In genomic region chr11:72245232-72245816, GRCh38 we compare ENCODE assay signal across 17 cellular contexts. TPM values are rescaled to one million over a fixed set of nuclear protein-coding genes. Genes with fewer than 3 reads are reported as not detected.
A peak's percentile ranks its signal among the peaks of the same experiment; 100 is the strongest.
DNase-seq lines count a peak whose midpoint lies in the region; ATAC-seq and TF ChIP-seq lines count a peak whose summit lies in the region.
"Had no signal": no experiment of that assay in that cellular context is flagged by ENCODE, and none has a peak within 500 bp of the region (broad histone marks: within the 10 kb centered on the region; RNA-seq: fewer than 3 reads in every experiment).

No MANE protein-coding gene starts in this region.

- H2BK12ac ChIP-seq in mesenchymal stem cell (ENCODE audit: low read length in 2 of 2): no peak overlapping the region

- no peak overlapping the region for H4K91ac ChIP-seq in mesenchymal stem cell (ENCODE audit: low read length)

- DNase-seq in activated CD8-positive, alpha-beta memory T cell treated with anti-CD3 and anti-CD28 coated beads for 24 hours: peak; percentile 52
- DNase-seq in activated CD8-positive, alpha-beta memory T cell treated with anti-CD3 and anti-CD28 coated beads, Interleukin-2, amount 50 U/mL, for 48 hours: no peak
- DNase-seq in endodermal cell (peak; percentile 52), mesenchymal stem cell (no peak), NCI-H510A treated with DMSO at 0.1 percent for 48 hours (lab: John Stamatoyannopoulos, UW) (no peak), NCI-H82 (lab: John Stamatoyannopoulos, UW) (no peak), left colon (no peak)
- no peak for DNase-seq in stimulated activated CD4-positive, alpha-beta T cell treated with anti-CD3 and anti-CD28 coated beads, Interleukin-4, amount 100 ng/mL, for 1 hour
- DNase-seq: C1 segment of cervical spinal cord, KG1, NCI-H1105, NCI-H1694 treated with DMSO at 0.1 percent for 48 hours, NCI-H446 treated with DMSO at 0.1 percent for 48 hours, SHP77 had no signal

- H2BK120ac ChIP-seq in mesenchymal stem cell (ENCODE audit: low read depth, low read length): no peak overlapping the region

- no peak overlapping the region for H3K18ac ChIP-seq in mesenchymal stem cell (ENCODE audit: low read depth in 1 of 2, low read length in 2 of 2)

- H3K4me3 ChIP-seq in endodermal cell (ENCODE audit: low read length): no peak overlapping the region
- H3K4me3 ChIP-seq in mesenchymal stem cell (ENCODE audit: insufficient read depth in 1 of 2, low read depth in 1 of 2, low read length in 2 of 2): no peak overlapping the region

- H3K4me3 Mint-ChIP-seq in endodermal cell: no peak overlapping the region

- no peak overlapping the region for H3K4ac ChIP-seq in mesenchymal stem cell (ENCODE audit: low read depth in 1 of 2, low read length in 2 of 2)

- H3K27ac Mint-ChIP-seq in endodermal cell: no peak overlapping the region

- H3K36me3 Mint-ChIP-seq in endodermal cell (ENCODE audit: low read depth): no peaks in the 10 kb centered on the region

- no peak for ATAC-seq in left colon

- H3K27ac ChIP-seq in endodermal cell (ENCODE audit: low read depth, low read length): no peak overlapping the region
- H3K27ac ChIP-seq in mesenchymal stem cell (ENCODE audit: low read length, poor library complexity, severe bottlenecking): no peak overlapping the region
- H3K27ac ChIP-seq: 22Rv1, HL-60 had no signal

- no peak overlapping the region for H2AK5ac ChIP-seq in mesenchymal stem cell (ENCODE audit: low read length, severe bottlenecking)

- H3K14ac ChIP-seq in mesenchymal stem cell (ENCODE audit: low read length in 2 of 2): no peak overlapping the region

- peaks cover 9% of the 10 kb centered on the region for H3K4me1 Mint-ChIP-seq in endodermal cell

- H3K4me2 ChIP-seq in mesenchymal stem cell (ENCODE audit: low read length, poor library complexity, severe bottlenecking): peak overlapping the region; percentile 5

- no peak overlapping the region for H2BK5ac ChIP-seq in mesenchymal stem cell (ENCODE audit: low read depth, low read length, poor library complexity, severe bottlenecking)

- no peak for TF ChIP-seq CTCF in endodermal cell (conservative IDR thresholded peaks at IDR 0.05)

- H3K27me3 ChIP-seq in endodermal cell (ENCODE audit: control insufficient read depth, insufficient read depth, low read length, poor library complexity, severe bottlenecking): peaks cover 86% of the 10 kb centered on the region
- peaks cover 86 to 91% of the 10 kb centered on the region in 2 experiments for H3K27me3 ChIP-seq in mesenchymal stem cell (ENCODE audit: control insufficient read depth in 1 of 2, insufficient read depth in 1 of 2, low read length in 2 of 2)

- no peaks in the 10 kb centered on the region for H3K79me1 ChIP-seq in mesenchymal stem cell (replicated peaks; ENCODE audit: low read length, poor library complexity, severe bottlenecking)

- H3K4me1 ChIP-seq in endodermal cell (ENCODE audit: control insufficient read depth, insufficient read depth, low read length) (no peaks in the 10 kb centered on the region), mesenchymal stem cell (ENCODE audit: control insufficient read depth, insufficient read depth, low read depth, low read length) (peaks cover 15% of the 10 kb centered on the region)

- 24 to 32% methylated on average over 9 to 20 of the region's 20 CpGs for WGBS in endodermal cell (ENCODE audit: insufficient coverage in 1 of 2, insufficient read length in 1 of 2), 2 experiments
- WGBS in mesenchymal stem cell: 17% methylated on average over 16 of the region's 20 CpGs

- H3K9me3 Mint-ChIP-seq in endodermal cell: no peaks in the 10 kb centered on the region

- H3K9me3 ChIP-seq in endodermal cell (ENCODE audit: control insufficient read depth, low read length): no peaks in the 10 kb centered on the region
- H3K9me3 ChIP-seq in mesenchymal stem cell (ENCODE audit: control insufficient read depth, low read length): no peaks in the 10 kb centered on the region

- H3K9ac ChIP-seq in endodermal cell (ENCODE audit: extremely low read depth, low read length, poor library complexity, severe bottlenecking): no peak overlapping the region
- H3K9ac ChIP-seq in mesenchymal stem cell (ENCODE audit: low read length): no peak overlapping the region

- H3K36me3 ChIP-seq in endodermal cell (ENCODE audit: control insufficient read depth, insufficient read depth, low read length): no peaks in the 10 kb centered on the region
- no peaks in the 10 kb centered on the region for H3K36me3 ChIP-seq in mesenchymal stem cell (ENCODE audit: control insufficient read depth in 1 of 2, insufficient read depth in 2 of 2, low read depth in 1 of 2, low read length in 2 of 2)

- peaks cover 51% of the 10 kb centered on the region for H3K27me3 Mint-ChIP-seq in endodermal cell (ENCODE audit: insufficient read depth)

- H2AFZ ChIP-seq in mesenchymal stem cell (ENCODE audit: low read depth, low read length): no peak overlapping the region

- no peak overlapping the region for H4K8ac ChIP-seq in mesenchymal stem cell (ENCODE audit: low read length)

- H3K23ac ChIP-seq in mesenchymal stem cell (ENCODE audit: low read length in 2 of 2): peak overlapping the region in 1 of 2 experiments; percentile 51

- no peak overlapping the region for H2BK15ac ChIP-seq in mesenchymal stem cell (ENCODE audit: low read depth, poor library complexity, severe bottlenecking)

- intact Hi-C loops in left colon (cut with DNase I, micrococcal nuclease): no loop called here

RNA-seq across cellular contexts. Expression of gene PHOX2A, which starts 1.3 kb away (rescaled TPM):
- under 1 TPM in 1 of 2 donors, not detected in 1; 0.92 TPM for total RNA-seq in endodermal cell
- polyA plus RNA-seq in endodermal cell (2013, experiment 1 of 2): 1.7 TPM
- polyA plus RNA-seq in endodermal cell (2013, experiment 2 of 2): 1.9 TPM
- not detected for polyA plus RNA-seq in mesenchymal stem cell (2013, experiment 1 of 2)
- polyA plus RNA-seq in mesenchymal stem cell (2013, experiment 2 of 2): not detected
- total RNA-seq in left colon: under 1 TPM; 0.61 to 0.89 TPM
- total RNA-seq: MCF 10A had no signal

RNA-seq across cellular contexts. Expression of gene INPPL1, which starts 20.8 kb away (rescaled TPM):
- total RNA-seq in endodermal cell (100 to 1,000 TPM; 230 to 325 TPM), left colon (100 to 1,000 TPM; 120 to 142 TPM)
- 149 TPM for polyA plus RNA-seq in endodermal cell (2013, experiment 1 of 2)
- 148 TPM for polyA plus RNA-seq in endodermal cell (2013, experiment 2 of 2)
- polyA plus RNA-seq in mesenchymal stem cell (2013, experiment 1 of 2): 111 TPM
- 103 TPM for polyA plus RNA-seq in mesenchymal stem cell (2013, experiment 2 of 2)

RNA-seq across cellular contexts. Expression of gene FOLR2, which starts 28.7 kb away (rescaled TPM):
- not detected for total RNA-seq in endodermal cell
- not detected for polyA plus RNA-seq in endodermal cell (2013, experiment 1 of 2)
- polyA plus RNA-seq in endodermal cell (2013, experiment 2 of 2): not detected
- polyA plus RNA-seq in mesenchymal stem cell (2013, experiment 1 of 2): not detected
- not detected for polyA plus RNA-seq in mesenchymal stem cell (2013, experiment 2 of 2)
- 10 to 100 TPM in 1 of 2 donors, 1 to 10 TPM in 1; 4.8 to 23.5 TPM for total RNA-seq in left colon
- total RNA-seq: MCF 10A had no signal

RNA-seq across cellular contexts. Expression of gene FOLR1, which starts 53.4 kb away (rescaled TPM):
- 10 to 100 TPM; 13.8 to 19.3 TPM for total RNA-seq in endodermal cell
- 5.8 TPM for polyA plus RNA-seq in endodermal cell (2013, experiment 1 of 2)
- 4.8 TPM for polyA plus RNA-seq in endodermal cell (2013, experiment 2 of 2)
- polyA plus RNA-seq in mesenchymal stem cell (2013, experiment 1 of 2): not detected
- not detected for polyA plus RNA-seq in mesenchymal stem cell (2013, experiment 2 of 2)
- not detected for total RNA-seq in left colon

Comparison
In these comparisons a context has a peak if more than half of its experiments do, and no peak if none do; other contexts are left out.
1. DNase-seq: peak in activated CD8-positive, alpha-beta memory T cell treated with anti-CD3 and anti-CD28 coated beads for 24 hours (single experiment) and endodermal cell (single experiment); none in activated CD8-positive, alpha-beta memory T cell treated with anti-CD3 and anti-CD28 coated beads, Interleukin-2, amount 50 U/mL, for 48 hours (single experiment), mesenchymal stem cell (single experiment), NCI-H510A treated with DMSO at 0.1 percent for 48 hours (single experiment), NCI-H82 (single experiment), left colon (0 of 2) and stimulated activated CD4-positive, alpha-beta T cell treated with anti-CD3 and anti-CD28 coated beads, Interleukin-4, amount 100 ng/mL, for 1 hour (single experiment).
2. RNA of gene FOLR2, which starts 28.7 kb away (total RNA-seq): 4.8 to 23.5 TPM in left colon; not detected in endodermal cell; every median in the first group is over 4 times any median in the second.